8 cellular contexts compared by ENCODE assay signal in genomic region chr17:51260960-51261958, GRCh38. TPM values are rescaled to one million over a fixed set of nuclear protein-coding genes. Genes with fewer than 3 reads are reported as not detected.
DNase-seq lines count a peak whose midpoint lies in the region; ATAC-seq and TF ChIP-seq lines count a peak whose summit lies in the region.

No MANE protein-coding gene starts in this region.

- H3K27ac Mint-ChIP-seq in endodermal cell (peak overlapping the region; percentile 100), mesothelial cell of epicardium (peak overlapping the region; percentile 77)

- H3K27me3 ChIP-seq in endodermal cell (ENCODE audit: control insufficient read depth, insufficient read depth, low read length, poor library complexity, severe bottlenecking): no peaks in the 10 kb centered on the region

- H3K4me3 ChIP-seq in AG10803 (ENCODE audit: low read length) (peak overlapping the region; percentile 83), endodermal cell (ENCODE audit: low read length) (peak overlapping the region; percentile 92)

- H3K27ac ChIP-seq in endodermal cell (ENCODE audit: low read depth, low read length): peak overlapping the region; percentile 99

- H3K27me3 Mint-ChIP-seq in endodermal cell (ENCODE audit: insufficient read depth) (no peaks in the 10 kb centered on the region), mesothelial cell of epicardium (ENCODE audit: low read depth) (no peaks in the 10 kb centered on the region)

- peaks cover 51% of the 10 kb centered on the region for H3K36me3 ChIP-seq in endodermal cell (ENCODE audit: control insufficient read depth, insufficient read depth, low read length)

- 11 to 18% methylated on average over 32 to 52 of the region's 52 CpGs for WGBS in endodermal cell (ENCODE audit: insufficient coverage in 1 of 2, insufficient read length in 1 of 2), 2 experiments

- DNase-seq in AG10803 (ENCODE audit: low read depth) (no peak), NCI-H526 treated with DMSO at 0.1 percent for 48 hours (lab: John Stamatoyannopoulos, UW) (peak; percentile 66), endodermal cell (peak; percentile 95), mesothelial cell of epicardium (ENCODE audit: low spot score in 2 of 2, unreplicated experiment in 2 of 2) (peak; percentile 59 to 79)
- peak; percentile 56 to 63 for DNase-seq in activated CD8-positive, alpha-beta memory T cell treated with anti-CD3 and anti-CD28 coated beads for 4 hours (ENCODE audit: low read depth in 2 of 2)
- peak; percentile 52 to 65 for DNase-seq in stimulated activated CD8-positive, alpha-beta memory T cell treated with anti-CD3 and anti-CD28 coated beads, Interleukin-2, amount 100 ng/mL, for 1 hour (ENCODE audit: low read depth in 2 of 2)

- H3K4me3 Mint-ChIP-seq in endodermal cell (peak overlapping the region; percentile 90), mesothelial cell of epicardium (peak overlapping the region; percentile 92)

- TF ChIP-seq CTCF in AG10803 (conservative IDR thresholded peaks at IDR 0.05; ENCODE audit: low read length): no peak
- no peak for TF ChIP-seq CTCF in endodermal cell (conservative IDR thresholded peaks at IDR 0.05)
- TF ChIP-seq CTCF in mesothelial cell of epicardium (IDR thresholded peaks at IDR 0.05; ENCODE audit: unreplicated experiment): no peak

- H3K4me1 Mint-ChIP-seq in endodermal cell: peaks cover 23% of the 10 kb centered on the region
- peaks cover 38% of the 10 kb centered on the region for H3K4me1 Mint-ChIP-seq in mesothelial cell of epicardium

- H3K9me3 Mint-ChIP-seq in endodermal cell: no peaks in the 10 kb centered on the region
- H3K9me3 Mint-ChIP-seq in mesothelial cell of epicardium: no peaks in the 10 kb centered on the region

- no peaks in the 10 kb centered on the region for H3K9me3 ChIP-seq in endodermal cell (ENCODE audit: control insufficient read depth, low read length)

- no peaks in the 10 kb centered on the region for H3K4me1 ChIP-seq in endodermal cell (ENCODE audit: control insufficient read depth, insufficient read depth, low read length)

- H3K36me3 Mint-ChIP-seq in endodermal cell (ENCODE audit: low read depth) (peaks cover 42% of the 10 kb centered on the region), mesothelial cell of epicardium (peaks cover 14% of the 10 kb centered on the region)

- H3K9ac ChIP-seq in endodermal cell (ENCODE audit: extremely low read depth, low read length, poor library complexity, severe bottlenecking): peak overlapping the region; percentile 97

- ATAC-seq in GM18907 (IDR thresholded peaks at IDR 0.05; ENCODE audit: unreplicated experiment): peak; percentile 70
- peak; percentile 54 for ATAC-seq in HG03135 (IDR thresholded peaks at IDR 0.05; ENCODE audit: unreplicated experiment)

RNA-seq across cellular contexts. Expression of gene UTP18, which starts 0.9 kb away (rescaled TPM):
- total RNA-seq in endodermal cell (10 to 100 TPM; 52.3 to 68.7 TPM), mesothelial cell of epicardium (30.5 to 32.7 TPM (median 31.1 TPM) in 3 replicates)
- 51.1 TPM for polyA plus RNA-seq in endodermal cell (2013, experiment 1 of 2)
- polyA plus RNA-seq in endodermal cell (2013, experiment 2 of 2): 51.6 TPM

RNA-seq across cellular contexts. Expression of gene MBTD1, which starts 1.4 kb away (rescaled TPM):
- total RNA-seq in endodermal cell (10 to 100 TPM; 33.6 to 37.7 TPM), mesothelial cell of epicardium (40.0 to 43.0 TPM (median 40.1 TPM) in 3 replicates)
- polyA plus RNA-seq in endodermal cell (2013, experiment 1 of 2): 38.5 TPM
- 36.3 TPM for polyA plus RNA-seq in endodermal cell (2013, experiment 2 of 2)
